ENCODE assay signal across 13 cellular contexts in the genomic region with DNA sequence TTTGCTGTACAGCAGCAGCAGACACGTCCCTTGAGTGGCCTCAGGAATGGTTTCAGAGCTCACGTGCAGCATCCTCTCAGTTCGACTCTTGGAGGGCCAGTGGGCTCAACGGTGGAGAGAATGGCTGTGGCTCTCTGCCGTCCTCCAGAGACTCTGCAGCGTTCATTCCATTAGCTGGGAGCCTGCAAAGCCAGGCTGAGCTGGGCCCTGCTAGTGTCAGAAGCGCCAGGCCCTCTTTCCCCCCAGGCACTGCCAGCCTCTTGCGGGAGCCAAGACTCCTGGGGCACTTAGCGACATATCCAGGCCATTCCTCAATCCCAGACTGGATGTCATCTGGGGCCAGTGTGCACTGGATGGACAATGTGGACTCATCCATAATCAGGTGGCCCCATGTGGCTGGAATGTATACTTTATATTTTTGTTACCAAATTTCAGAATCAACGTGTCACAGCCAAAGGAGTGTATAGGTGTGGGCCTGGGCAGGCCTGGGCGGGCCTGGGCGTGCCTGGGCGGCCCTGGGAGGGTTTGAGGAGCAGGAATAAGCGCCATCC.
DNase-seq lines count a peak whose midpoint lies in the region; ATAC-seq and TF ChIP-seq lines count a peak whose summit lies in the region.
"Had no signal": no experiment of that assay in that cellular context is flagged by ENCODE, and none has a peak within 500 bp of the region (broad histone marks: within the 10 kb centered on the region; RNA-seq: fewer than 3 reads in every experiment).

No MANE protein-coding gene starts in this region.

- no peaks in the 10 kb centered on the region for H3K9me3 ChIP-seq in sigmoid colon
- H3K9me3 ChIP-seq: testis had no signal

- H3K36me3 ChIP-seq in sigmoid colon, result no peaks in the 10 kb centered on the region

- peak overlapping the region; percentile 6 to 78 (median 64) for H3K27ac ChIP-seq in sigmoid colon
- H3K27ac ChIP-seq: 22Rv1, testis had no signal

- DNase-seq in DMS 273 (lab: John Stamatoyannopoulos, UW; ENCODE audit: unreplicated experiment) (peak; percentile 43), DMS 273 treated with DMSO at 0.1 percent for 48 hours (lab: John Stamatoyannopoulos, UW) (no peak), NCI-H345 treated with DMSO at 0.1 percent for 48 hours (lab: John Stamatoyannopoulos, UW; ENCODE audit: unreplicated experiment) (peak; percentile 26), epithelial cell of esophagus (ENCODE audit: low read depth) (peak; percentile 96), sigmoid colon (no peak), activated gamma-delta T cell (lab: John Stamatoyannopoulos, UW) (no peak)
- DNase-seq: activated CD4-positive, alpha-beta T cell treated with anti-CD3 and anti-CD28 coated beads, Interleukin-2, amount 50 U/mL, for 48 hours; NCI-H2029 treated with DMSO at 0.1 percent for 48 hours; testis had no signal

- 86 to 90% methylated on average over 14 of the region's 14 CpGs for WGBS in sigmoid colon, 2 donors

- no peak for TF ChIP-seq POLR2A in sigmoid colon (IDR thresholded peaks at IDR 0.05)

- H3K27me3 ChIP-seq in sigmoid colon, result no peaks in the 10 kb centered on the region
- H3K27me3 ChIP-seq: testis had no signal

- intact Hi-C loops in sigmoid colon (cut with DNase I), result no loop called here

- TF ChIP-seq CTCF in epithelial cell of esophagus (IDR thresholded peaks at IDR 0.05; ENCODE audit: insufficient read depth, low read depth, low read length, missing control alignments) (peak; percentile 52), sigmoid colon (IDR thresholded peaks at IDR 0.05) (no peak)

- ATAC-seq in GM18873 (IDR thresholded peaks at IDR 0.05; ENCODE audit: low FRiP score, unreplicated experiment) (no peak), HG03565 (IDR thresholded peaks at IDR 0.05; ENCODE audit: unreplicated experiment) (no peak)
- ATAC-seq: natural killer cell treated with Interleukin-12 subunit alpha and Interleukin-12 subunit beta and Interleukin-15 and Interleukin-18, amount 100 ng/mL, for 72 hours had no signal

- H3K4me3 ChIP-seq in epithelial cell of esophagus (ENCODE audit: low read length), result no peak overlapping the region
- no peak overlapping the region for H3K4me3 ChIP-seq in sigmoid colon
- H3K4me3 ChIP-seq: testis had no signal

- TF ChIP-seq EP300 in sigmoid colon (IDR thresholded peaks at IDR 0.05), result no peak

- peaks cover 0 to 40% (median 20%) of the 10 kb centered on the region in 4 donors for H3K4me1 ChIP-seq in sigmoid colon
- H3K4me1 ChIP-seq: testis had no signal

Comparison
In these comparisons a context has a peak if more than half of its experiments do, and no peak if none do; other contexts are left out.
1. DNase-seq: peak in DMS 273 (single experiment), NCI-H345 treated with DMSO at 0.1 percent for 48 hours (single experiment) and epithelial cell of esophagus (single experiment); none in DMS 273 treated with DMSO at 0.1 percent for 48 hours (single experiment), sigmoid colon (single experiment) and activated gamma-delta T cell (single experiment).